In the genomic region with DNA sequence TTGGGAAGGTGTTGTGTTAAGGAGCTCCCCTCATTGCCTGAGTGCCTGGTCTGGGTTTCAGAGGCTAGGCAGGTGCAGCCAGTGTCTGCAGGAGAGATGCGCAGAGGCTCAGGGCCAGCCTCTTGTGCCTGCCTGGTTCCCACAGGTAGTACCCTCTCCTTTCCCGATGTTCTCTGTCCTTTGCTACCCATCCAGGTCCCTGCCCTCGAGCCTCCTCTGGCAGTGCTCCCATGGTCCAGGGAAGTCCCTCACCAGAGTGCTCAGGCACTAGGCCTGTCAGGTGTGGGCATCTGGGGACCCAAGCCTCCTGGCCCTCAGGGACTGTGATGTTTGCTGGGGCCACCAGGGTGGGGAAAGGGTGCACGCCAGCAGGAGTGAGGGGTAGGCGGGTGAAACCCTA, we compare ENCODE assay signal across 24 cellular contexts. TPM values are rescaled to one million over a fixed set of nuclear protein-coding genes. Genes with fewer than 3 reads are reported as not detected.
DNase-seq lines count a peak whose midpoint lies in the region; ATAC-seq and TF ChIP-seq lines count a peak whose summit lies in the region.
"Had no signal": no experiment of that assay in that cellular context is flagged by ENCODE, and none has a peak within 500 bp of the region (broad histone marks: within the 10 kb centered on the region; RNA-seq: fewer than 3 reads in every experiment).

No MANE protein-coding gene starts in this region.

- H3K4me3 Mint-ChIP-seq in GM23338: no peak overlapping the region
- H3K4me3 Mint-ChIP-seq: CD14-positive monocyte; CD4-positive, alpha-beta T cell; CD8-positive, alpha-beta memory T cell had no signal

- no CpG with 5 or more reads among the region's 5 CpGs for WGBS in gastroesophageal sphincter (ENCODE audit: low coverage in 1 of 2), 2 donors

- peaks cover 7% of the 10 kb centered on the region for H3K27me3 Mint-ChIP-seq in GM23338 (ENCODE audit: insufficient read depth, low read depth, poor library complexity)
- H3K27me3 Mint-ChIP-seq: CD4-positive, alpha-beta T cell had no signal

- DNase-seq in GM23338 (ENCODE audit: low spot score): no peak
- peak; percentile 30 for DNase-seq in foreskin melanocyte
- DNase-seq in osteoblast (ENCODE audit: insufficient read length, low spot score, missing footprints): peak; percentile 69
- DNase-seq in kidney glomerular epithelial cell (lab: John Stamatoyannopoulos, UW): no peak
- no peak for DNase-seq in KBM-7
- DNase-seq: 8988T; ACHN; AML-193; BE2C; CD4-positive, alpha-beta T cell; CD8-positive, alpha-beta memory T cell; DMS 273 treated with DMSO at 0.1 percent for 48 hours; DMS79; EL; GDM1; GOT3; H7; HCEC 1CT had no signal

- H3K9me3 Mint-ChIP-seq in GM23338: no peaks in the 10 kb centered on the region
- H3K9me3 Mint-ChIP-seq: CD14-positive monocyte; CD4-positive, alpha-beta T cell; CD8-positive, alpha-beta memory T cell had no signal

- no peak for TF ChIP-seq EP300 in gastroesophageal sphincter (IDR thresholded peaks at IDR 0.05)

- no peak overlapping the region for H3K4me2 ChIP-seq in GM23338
- no peak overlapping the region for H3K4me2 ChIP-seq in osteoblast (ENCODE audit: insufficient read depth, low read length)
- H3K4me2 ChIP-seq: A549; BLaER1 treated with 17β-estradiol and CSF1 and Interleukin-3, amounts not matched to agents 10 nM and 100 nM had no signal

- in situ Hi-C loops in KBM-7 (cut with MboI; ENCODE audit: low pct_unique_long_range_greater_than_20kb, low sequenced_read_pairs): no loop called here

- H2AFZ ChIP-seq in GM23338 (peak overlapping the region; percentile 76; the same call in 1 of the 2 replicates), osteoblast (ENCODE audit: low read length) (no peak overlapping the region)

- H3K27ac ChIP-seq in GM23338 (ENCODE audit: low read depth) (no peak overlapping the region), osteoblast (ENCODE audit: low read depth, low read length) (no peak overlapping the region), gastroesophageal sphincter (no peak overlapping the region)
- H3K27ac ChIP-seq: A549; BLaER1 treated with 17β-estradiol and CSF1 and Interleukin-3, amounts not matched to agents 10 nM and 100 nM had no signal

- no peak overlapping the region for H3K27ac Mint-ChIP-seq in GM23338
- H3K27ac Mint-ChIP-seq: CD14-positive monocyte; CD4-positive, alpha-beta T cell; CD8-positive, alpha-beta memory T cell had no signal

- ATAC-seq in GM23338 (no peak), gastroesophageal sphincter (no peak), GM21723 (IDR thresholded peaks at IDR 0.05; ENCODE audit: unreplicated experiment) (no peak)
- ATAC-seq: A549, GM12878 had no signal

- no peaks in the 10 kb centered on the region for H3K36me3 Mint-ChIP-seq in GM23338 (ENCODE audit: low read depth)
- H3K36me3 Mint-ChIP-seq: CD14-positive monocyte; CD8-positive, alpha-beta memory T cell had no signal

- TF ChIP-seq POLR2A in gastroesophageal sphincter (IDR thresholded peaks at IDR 0.05): no peak

- H3K4me3 ChIP-seq in GM23338: no peak overlapping the region
- no peak overlapping the region for H3K4me3 ChIP-seq in osteoblast (ENCODE audit: insufficient read depth, low read length)
- H3K4me3 ChIP-seq in gastroesophageal sphincter: no peak overlapping the region
- H3K4me3 ChIP-seq: A549; BLaER1 treated with 17β-estradiol and CSF1 and Interleukin-3, amounts not matched to agents 10 nM and 100 nM; GM12878 had no signal

- peaks cover 17% of the 10 kb centered on the region for H3K4me1 Mint-ChIP-seq in GM23338
- H3K4me1 Mint-ChIP-seq: CD8-positive, alpha-beta memory T cell had no signal

- no peak for TF ChIP-seq CTCF in GM23338 (conservative IDR thresholded peaks at IDR 0.05; ENCODE audit: low read depth in 2 of 2)
- TF ChIP-seq CTCF in osteoblast (IDR thresholded peaks at IDR 0.05; ENCODE audit: extremely low read depth, low read depth, low read length): no peak
- TF ChIP-seq CTCF in gastroesophageal sphincter (IDR thresholded peaks at IDR 0.05): no peak

- no peaks in the 10 kb centered on the region for H3F3A ChIP-seq in GM23338 (replicated peaks; ENCODE audit: low read depth)

- H3K79me2 ChIP-seq in GM23338 (replicated peaks; ENCODE audit: insufficient read depth) (no peaks in the 10 kb centered on the region), osteoblast (ENCODE audit: insufficient read depth, low read length) (no peaks in the 10 kb centered on the region)

- no peaks in the 10 kb centered on the region for H3K9me3 ChIP-seq in osteoblast (ENCODE audit: low read depth, low read length)
- no peaks in the 10 kb centered on the region for H3K9me3 ChIP-seq in gastroesophageal sphincter
- H3K9me3 ChIP-seq: A549; BE2C; BLaER1 treated with 17β-estradiol and CSF1 and Interleukin-3, amounts not matched to agents 10 nM and 100 nM had no signal

- H3K4me1 ChIP-seq in GM23338 (ENCODE audit: insufficient read depth) (peaks cover 19% of the 10 kb centered on the region), osteoblast (ENCODE audit: insufficient read depth, low read length) (peaks cover 10% of the 10 kb centered on the region), gastroesophageal sphincter (no peaks in the 10 kb centered on the region)
- H3K4me1 ChIP-seq: BE2C had no signal

- H3K27me3 ChIP-seq in GM23338 (ENCODE audit: insufficient read depth) (no peaks in the 10 kb centered on the region), osteoblast (ENCODE audit: insufficient read depth, low read length) (peaks cover 11% of the 10 kb centered on the region), gastroesophageal sphincter (peaks cover 13% of the 10 kb centered on the region)
- H3K27me3 ChIP-seq: BE2C; BLaER1 treated with 17β-estradiol and CSF1 and Interleukin-3, amounts not matched to agents 10 nM and 100 nM had no signal

- H3K36me3 ChIP-seq in GM23338 (ENCODE audit: insufficient read depth): no peaks in the 10 kb centered on the region
- H3K36me3 ChIP-seq in osteoblast (ENCODE audit: insufficient read depth, low read length): no peaks in the 10 kb centered on the region
- H3K36me3 ChIP-seq in gastroesophageal sphincter: no peaks in the 10 kb centered on the region
- H3K36me3 ChIP-seq: BE2C; BLaER1 treated with 17β-estradiol and CSF1 and Interleukin-3, amounts not matched to agents 10 nM and 100 nM had no signal

- no peaks in the 10 kb centered on the region for H4K20me1 ChIP-seq in GM23338 (replicated peaks; ENCODE audit: insufficient read depth)
- no peaks in the 10 kb centered on the region for H4K20me1 ChIP-seq in osteoblast (ENCODE audit: insufficient read depth, low read length)
- H4K20me1 ChIP-seq: BLaER1 treated with 17β-estradiol and CSF1 and Interleukin-3, amounts not matched to agents 10 nM and 100 nM had no signal

- no peaks in the 10 kb centered on the region for H3K9me2 ChIP-seq in GM23338 (ENCODE audit: insufficient read depth)

TF ChIP-seq in GM23338, 12 proteins besides CTCF, POLR2A, EP300 and RAD21 (continues in another document):
- no peak for TF ChIP-seq EZH2 (IDR thresholded peaks at IDR 0.05; ENCODE audit: low read depth, unreplicated experiment)
- no peak for TF ChIP-seq EZH2phosphoT487 (IDR thresholded peaks at IDR 0.05; ENCODE audit: unreplicated experiment)
- TF ChIP-seq ZNF331 (CRISPR knock-in tag; IDR thresholded peaks at IDR 0.05; ENCODE audit: low read depth): no peak
- TF ChIP-seq JUNB (IDR thresholded peaks at IDR 0.05; ENCODE audit: unreplicated experiment): no peak
- TF ChIP-seq REST (IDR thresholded peaks at IDR 0.05; ENCODE audit: unreplicated experiment): no peak
- TF ChIP-seq ETS1 (IDR thresholded peaks at IDR 0.05): no peak
- TF ChIP-seq NANOG (IDR thresholded peaks at IDR 0.05; ENCODE audit: borderline replicate concordance): no peak
- no peak for TF ChIP-seq CREB1 (CRISPR knock-in tag; IDR thresholded peaks at IDR 0.05; ENCODE audit: low read depth)
- TF ChIP-seq ZNF114 (CRISPR knock-in tag; IDR thresholded peaks at IDR 0.05): no peak
- TF ChIP-seq POLR2AphosphoS5 (IDR thresholded peaks at IDR 0.05; ENCODE audit: low read depth): no peak

RNA-seq across cellular contexts. Expression of gene TRPM1, which starts 5.0 kb away (rescaled TPM):
- not detected in 2 replicates for total RNA-seq in GM23338 (2014; rRNA removed; shearing (Covaris generic))
- polyA plus RNA-seq in GM23338 (2016; fragmentation: Nextera tagmentation; extraction: Ambion mirVana): 0.17 and 0.19 TPM in 2 replicates
- total RNA-seq in osteoblast (under 0.01 TPM in 1 of 2 replicates, not detected in the other), gastroesophageal sphincter (not detected)
- total RNA-seq: CD4-positive, alpha-beta T cell; CD8-positive, alpha-beta memory T cell had no signal
- polyA plus RNA-seq: A549 had no signal

Comparison
In these comparisons a context has a peak if more than half of its experiments do, and no peak if none do; other contexts are left out.
1. DNase-seq: peak in foreskin melanocyte (single experiment) and osteoblast (single experiment); none in GM23338 (single experiment), kidney glomerular epithelial cell (single experiment) and KBM-7 (single experiment).